ENCODE assay signal across 22 cellular contexts in the genomic region with DNA sequence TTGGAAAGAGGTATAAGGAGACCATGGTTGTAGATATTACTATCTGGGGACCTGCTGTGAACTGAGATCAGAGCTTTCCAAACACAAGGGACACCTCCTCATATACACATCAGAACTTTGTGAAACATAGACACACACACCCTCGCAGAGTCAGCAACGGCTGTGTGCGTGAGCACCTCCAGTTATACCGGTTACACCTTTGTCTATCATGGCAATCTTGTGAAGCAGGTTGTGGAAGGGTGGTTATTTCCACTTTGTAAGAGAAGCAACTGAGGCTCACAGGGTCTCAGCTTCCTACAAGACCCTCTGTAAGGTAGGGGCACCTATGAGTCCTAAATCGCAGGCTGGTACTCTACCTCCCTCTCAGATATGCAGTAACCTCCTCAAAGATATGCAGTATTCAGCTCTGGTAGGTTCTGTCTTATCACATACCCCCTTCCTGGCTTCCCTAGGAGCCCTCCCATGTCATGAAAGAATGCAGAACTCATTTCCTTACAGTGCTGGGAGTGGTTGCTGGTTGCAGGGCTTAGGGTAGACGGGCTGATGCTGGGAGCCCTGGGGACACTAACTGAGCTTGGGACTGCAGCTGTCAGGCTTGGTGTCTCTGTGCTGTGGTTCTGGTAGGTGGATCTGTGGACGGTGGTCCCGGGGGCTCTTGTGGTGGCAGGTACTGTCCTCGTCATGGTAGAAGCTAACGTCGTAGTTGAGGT. TPM values are rescaled to one million over a fixed set of nuclear protein-coding genes. Genes with fewer than 3 reads are reported as not detected.
DNase-seq lines count a peak whose midpoint lies in the region; ATAC-seq and TF ChIP-seq lines count a peak whose summit lies in the region.
"Had no signal": no experiment of that assay in that cellular context is flagged by ENCODE, and none has a peak within 500 bp of the region (broad histone marks: within the 10 kb centered on the region; RNA-seq: fewer than 3 reads in every experiment).

No MANE protein-coding gene starts in this region.

- no peaks in the 10 kb centered on the region for H3K27me3 ChIP-seq in endodermal cell (ENCODE audit: control insufficient read depth, insufficient read depth, low read length, poor library complexity, severe bottlenecking)
- H3K27me3 ChIP-seq in mucosa of stomach (ENCODE audit: control insufficient read depth, insufficient read depth, low read length) = no peaks in the 10 kb centered on the region
- H3K27me3 ChIP-seq in stomach = no peaks in the 10 kb centered on the region
- H3K27me3 ChIP-seq in neural progenitor cell = no peaks in the 10 kb centered on the region
- H3K27me3 ChIP-seq: Peyer's patch, SJCRH30 had no signal

- TF ChIP-seq POLR2A in stomach (IDR thresholded peaks at IDR 0.05) = no peak

- H3K4me1 ChIP-seq in endodermal cell (ENCODE audit: control insufficient read depth, insufficient read depth, low read length) = no peaks in the 10 kb centered on the region
- peaks cover 17% of the 10 kb centered on the region for H3K4me1 ChIP-seq in mucosa of stomach (ENCODE audit: control insufficient read depth, insufficient read depth, low read length)
- H3K4me1 ChIP-seq in stomach = peaks cover 0 to 11% (median 3%) of the 10 kb centered on the region in 4 donors
- H3K4me1 ChIP-seq in neural progenitor cell = no peaks in the 10 kb centered on the region
- H3K4me1 ChIP-seq: Peyer's patch, SJCRH30 had no signal

- H3K4me3 ChIP-seq in endodermal cell (ENCODE audit: low read length) (no peak overlapping the region), mucosa of stomach (ENCODE audit: low read length) (peak overlapping the region; percentile 9), stomach (no peak overlapping the region), neural progenitor cell (no peak overlapping the region)
- H3K4me3 ChIP-seq: GM23248, Peyer's patch, SJCRH30 had no signal

- DNase-seq in activated naive CD8-positive, alpha-beta T cell treated with anti-CD3 and anti-CD28 coated beads for 36 hours = no peak
- DNase-seq in endodermal cell (peak; percentile 28), stomach (no peak), neural progenitor cell (ENCODE audit: low spot score) (no peak), KG1 (lab: John Stamatoyannopoulos, UW) (no peak)
- DNase-seq: 8988T; AML-193; C1 segment of cervical spinal cord; Calu3; CD8-positive, alpha-beta T cell; H9; HFFc6; MV-4-11; NCI-H1105 treated with DMSO at 0.1 percent for 48 hours; NCI-H2029 treated with DMSO at 0.1 percent for 48 hours; NCI-H526; Peyer's patch; SJCRH30 had no signal

- TF ChIP-seq CTCF in endodermal cell (conservative IDR thresholded peaks at IDR 0.05) (no peak), stomach (IDR thresholded peaks at IDR 0.05) (no peak), neural progenitor cell (IDR thresholded peaks at IDR 0.05) (no peak)

- no peak overlapping the region for H3K4me2 ChIP-seq in neural progenitor cell

- H3K36me3 ChIP-seq in endodermal cell (ENCODE audit: control insufficient read depth, insufficient read depth, low read length) (peaks cover 74% of the 10 kb centered on the region), mucosa of stomach (ENCODE audit: control insufficient read depth, insufficient read depth, low read length) (no peaks in the 10 kb centered on the region), stomach (peaks cover 0 to 12% (median 0%) of the 10 kb centered on the region in 4 donors), neural progenitor cell (no peaks in the 10 kb centered on the region)
- H3K36me3 ChIP-seq: Peyer's patch had no signal

- H3K27ac ChIP-seq in endodermal cell (ENCODE audit: low read depth, low read length) = no peak overlapping the region
- peak overlapping the region in 3 of 5 donors; percentile 1 to 46 (median 20) for H3K27ac ChIP-seq in stomach
- H3K27ac ChIP-seq in neural progenitor cell = no peak overlapping the region
- H3K27ac ChIP-seq: GM23248, Peyer's patch, SJCRH30 had no signal

- no peak overlapping the region for H3K9ac ChIP-seq in endodermal cell (ENCODE audit: extremely low read depth, low read length, poor library complexity, severe bottlenecking)
- no peak overlapping the region for H3K9ac ChIP-seq in mucosa of stomach (ENCODE audit: low read length)
- H3K9ac ChIP-seq in neural progenitor cell = no peak overlapping the region
- H3K9ac ChIP-seq: GM23248 had no signal

- no peaks in the 10 kb centered on the region for H3F3A ChIP-seq in neural progenitor cell (ENCODE audit: low read depth)

- no peak for ATAC-seq in HG03196 (IDR thresholded peaks at IDR 0.05; ENCODE audit: unreplicated experiment)
- ATAC-seq: CD8-positive, alpha-beta T cell had no signal

- TF ChIP-seq EP300 in stomach (IDR thresholded peaks at IDR 0.05) = no peak

- no peaks in the 10 kb centered on the region for H4K20me1 ChIP-seq in neural progenitor cell (ENCODE audit: low read depth)

- WGBS in endodermal cell (ENCODE audit: insufficient coverage in 1 of 2, insufficient read length in 1 of 2), 2 experiments = 96 to 98% methylated on average over 10 to 11 of the region's 11 CpGs
- WGBS in stomach, 5 donors = 37 to 65% (median 60%) methylated on average over 11 of the region's 11 CpGs

- H3K9me3 ChIP-seq in endodermal cell (ENCODE audit: control insufficient read depth, low read length) (no peaks in the 10 kb centered on the region), mucosa of stomach (ENCODE audit: control insufficient read depth, low read length) (no peaks in the 10 kb centered on the region), stomach (no peaks in the 10 kb centered on the region), neural progenitor cell (ENCODE audit: low read depth) (no peaks in the 10 kb centered on the region)
- H3K9me3 ChIP-seq: Peyer's patch, SJCRH30 had no signal

- intact Hi-C loops in stomach (cut with DNase I; ENCODE audit: low total_unique reads) = no loop called here

- no peaks in the 10 kb centered on the region for H3K4me1 Mint-ChIP-seq in activated naive CD8-positive, alpha-beta T cell (ENCODE audit: low read depth)
- H3K4me1 Mint-ChIP-seq in activated naive CD8-positive, alpha-beta T cell treated with anti-CD3 and anti-CD28 coated beads for 36 hours = no peaks in the 10 kb centered on the region
- H3K4me1 Mint-ChIP-seq in endodermal cell (no peaks in the 10 kb centered on the region), neural progenitor cell (no peaks in the 10 kb centered on the region)
- H3K4me1 Mint-ChIP-seq: H9 had no signal

- no peak overlapping the region for H3K4me3 Mint-ChIP-seq in activated naive CD8-positive, alpha-beta T cell
- no peak overlapping the region for H3K4me3 Mint-ChIP-seq in activated naive CD8-positive, alpha-beta T cell treated with anti-CD3 and anti-CD28 coated beads for 36 hours
- H3K4me3 Mint-ChIP-seq in endodermal cell (no peak overlapping the region), neural progenitor cell (no peak overlapping the region)
- H3K4me3 Mint-ChIP-seq: CD8-positive, alpha-beta T cell; H9; HFFc6 had no signal

- no peak overlapping the region for H2AFZ ChIP-seq in neural progenitor cell (replicated peaks)
- H2AFZ ChIP-seq: GM23248 had no signal

- H3K27ac Mint-ChIP-seq in activated naive CD8-positive, alpha-beta T cell = peak overlapping the region; percentile 22
- H3K27ac Mint-ChIP-seq in activated naive CD8-positive, alpha-beta T cell treated with anti-CD3 and anti-CD28 coated beads for 36 hours = no peak overlapping the region
- H3K27ac Mint-ChIP-seq in endodermal cell (peak overlapping the region; percentile 14), neural progenitor cell (no peak overlapping the region)
- H3K27ac Mint-ChIP-seq: CD8-positive, alpha-beta T cell; HFFc6 had no signal

- H3K36me3 Mint-ChIP-seq in activated naive CD8-positive, alpha-beta T cell = peaks cover 30% of the 10 kb centered on the region
- peaks cover 33% of the 10 kb centered on the region for H3K36me3 Mint-ChIP-seq in activated naive CD8-positive, alpha-beta T cell treated with anti-CD3 and anti-CD28 coated beads for 36 hours
- H3K36me3 Mint-ChIP-seq in endodermal cell (ENCODE audit: low read depth) (peaks cover 70% of the 10 kb centered on the region), neural progenitor cell (peaks cover 9% of the 10 kb centered on the region)

- H3K9me3 Mint-ChIP-seq in activated naive CD8-positive, alpha-beta T cell (ENCODE audit: low read depth) = no peaks in the 10 kb centered on the region
- H3K9me3 Mint-ChIP-seq in activated naive CD8-positive, alpha-beta T cell treated with anti-CD3 and anti-CD28 coated beads for 36 hours = no peaks in the 10 kb centered on the region
- H3K9me3 Mint-ChIP-seq in endodermal cell (no peaks in the 10 kb centered on the region), neural progenitor cell (no peaks in the 10 kb centered on the region)
- H3K9me3 Mint-ChIP-seq: CD8-positive, alpha-beta T cell; H9; HFFc6 had no signal

- no peaks in the 10 kb centered on the region for H3K27me3 Mint-ChIP-seq in activated naive CD8-positive, alpha-beta T cell
- H3K27me3 Mint-ChIP-seq in activated naive CD8-positive, alpha-beta T cell treated with anti-CD3 and anti-CD28 coated beads for 36 hours = no peaks in the 10 kb centered on the region
- no peaks in the 10 kb centered on the region for H3K27me3 Mint-ChIP-seq in endodermal cell (ENCODE audit: insufficient read depth)
- no peaks in the 10 kb centered on the region for H3K27me3 Mint-ChIP-seq in neural progenitor cell (ENCODE audit: insufficient read depth, low read depth)

- H3K79me2 ChIP-seq in neural progenitor cell (ENCODE audit: low read depth) = no peaks in the 10 kb centered on the region

RNA-seq across cellular contexts. Expression of a gene that starts 18.6 kb away (rescaled TPM):
- total RNA-seq in activated naive CD8-positive, alpha-beta T cell treated with anti-CD3 and anti-CD28 coated beads for 36 hours = 100 to 1,000 TPM; 114 to 118 TPM
- total RNA-seq in endodermal cell (10 to 100 TPM; 59.1 to 74.7 TPM), stomach (10 to 100 TPM in 3 of 5 donors, 1 to 10 TPM in 2; 2.9 to 58.3 (median 25.5) TPM), neural progenitor cell (ENCODE audit: low replicate concordance) (61.4 and 109 TPM in 2 replicates)
- 96.3 TPM for polyA plus RNA-seq in endodermal cell (2013, experiment 1 of 2)
- 78.8 TPM for polyA plus RNA-seq in endodermal cell (2013, experiment 2 of 2)
- 100 to 1,000 TPM in 1 of 3 donors, 10 to 100 TPM in 2; 73.3 to 105 (median 81.9) TPM for polyA plus RNA-seq in stomach

RNA-seq across cellular contexts. Expression of a gene that starts 36.5 kb away (rescaled TPM):
- 10 to 100 TPM; 43.4 to 44.8 TPM for total RNA-seq in activated naive CD8-positive, alpha-beta T cell treated with anti-CD3 and anti-CD28 coated beads for 36 hours
- total RNA-seq in endodermal cell (10 to 100 TPM; 64.4 to 74.2 TPM), stomach (10 to 100 TPM; 31.6 to 52.7 (median 38.0) TPM), neural progenitor cell (ENCODE audit: low replicate concordance) (74.0 and 115 TPM in 2 replicates)
- 74.3 TPM for polyA plus RNA-seq in endodermal cell (2013, experiment 1 of 2)
- 62.1 TPM for polyA plus RNA-seq in endodermal cell (2013, experiment 2 of 2)
- polyA plus RNA-seq in stomach = 10 to 100 TPM; 60.8 to 78.8 (median 74.9) TPM

Comparison
In these comparisons a context has a peak if more than half of its experiments do, and no peak if none do; other contexts are left out.
1. H3K27ac Mint-ChIP-seq: peak in activated naive CD8-positive, alpha-beta T cell (single experiment) and endodermal cell (single experiment); none in activated naive CD8-positive, alpha-beta T cell treated with anti-CD3 and anti-CD28 coated beads for 36 hours (single experiment) and neural progenitor cell (single experiment).
2. H3K27ac ChIP-seq: peak in stomach (3 of 5); none in endodermal cell (single experiment) and neural progenitor cell (single experiment).